ENCODE assay signal across 11 cellular contexts in genomic region chr19:55545913-55546495, GRCh38. TPM values are rescaled to one million over a fixed set of nuclear protein-coding genes. Genes with fewer than 3 reads are reported as not detected.
DNase-seq lines count a peak whose midpoint lies in the region; TF ChIP-seq lines count a peak whose summit lies in the region.
"Had no signal": no experiment of that assay in that cellular context is flagged by ENCODE, and none has a peak within 500 bp of the region (broad histone marks: within the 10 kb centered on the region; RNA-seq: fewer than 3 reads in every experiment).

No MANE protein-coding gene starts in this region.

- H3K4me1 ChIP-seq in esophagus squamous epithelium (peaks cover 0 to 36% (median 17%) of the 10 kb centered on the region in 3 donors), stomach (peaks cover 26 to 53% (median 39%) of the 10 kb centered on the region in 4 donors)
- H3K4me1 ChIP-seq: right lobe of liver had no signal

- DNase-seq in esophagus squamous epithelium (lab: John Stamatoyannopoulos, UW) (no peak), stomach (no peak), NCI-H446 (lab: John Stamatoyannopoulos, UW) (no peak), NCI-H2196 (lab: John Stamatoyannopoulos, UW; ENCODE audit: unreplicated experiment) (no peak)
- DNase-seq: activated CD4-positive, alpha-beta T cell treated with anti-CD3 and anti-CD28 coated beads for 4 hours; activated effector memory CD4-positive, alpha-beta T cell treated with Interleukin-2 at 50 U/mL for 16 hours; DMS 273 treated with DMSO at 0.1 percent for 48 hours; mesendoderm; NCI-H1105 treated with DMSO at 0.1 percent for 48 hours; right lobe of liver had no signal

- H3K36me3 ChIP-seq in esophagus squamous epithelium, result no peaks in the 10 kb centered on the region
- no peaks in the 10 kb centered on the region for H3K36me3 ChIP-seq in stomach
- H3K36me3 ChIP-seq: right lobe of liver had no signal

- H3K4me3 ChIP-seq in esophagus squamous epithelium (no peak overlapping the region), stomach (no peak overlapping the region)
- H3K4me3 ChIP-seq: right lobe of liver had no signal

- peak overlapping the region in 3 of 4 donors; percentile 78 to 80 (median 80) for H3K27ac ChIP-seq in esophagus squamous epithelium
- H3K27ac ChIP-seq in stomach, result peak overlapping the region in 4 of 5 donors; percentile 81 to 89 (median 88)

- TF ChIP-seq CTCF in esophagus squamous epithelium (IDR thresholded peaks at IDR 0.05), result no peak
- no peak for TF ChIP-seq CTCF in stomach (IDR thresholded peaks at IDR 0.05)

- TF ChIP-seq EP300 in stomach (IDR thresholded peaks at IDR 0.05), result no peak

- TF ChIP-seq POLR2A in esophagus squamous epithelium (IDR thresholded peaks at IDR 0.05) (no peak), stomach (IDR thresholded peaks at IDR 0.05) (no peak)

- WGBS in esophagus squamous epithelium, 2 donors, result 61 to 62% methylated on average over 12 to 13 of the region's 14 CpGs
- WGBS in stomach, 5 donors, result 63 to 70% (median 65%) methylated on average over 14 of the region's 14 CpGs

- H3K27me3 ChIP-seq in esophagus squamous epithelium, result peaks cover 0 to 58% (median 0%) of the 10 kb centered on the region in 4 donors
- H3K27me3 ChIP-seq in stomach, result peaks cover 0 to 45% (median 0%) of the 10 kb centered on the region in 3 donors

- intact Hi-C loops in esophagus squamous epithelium (cut with DNase I) (no loop called here), stomach (cut with DNase I; ENCODE audit: low total_unique reads) (no loop called here)

- H3K9me3 ChIP-seq in esophagus squamous epithelium, result no peaks in the 10 kb centered on the region
- H3K9me3 ChIP-seq in stomach, result no peaks in the 10 kb centered on the region
- H3K9me3 ChIP-seq: right lobe of liver had no signal

RNA-seq across cellular contexts. Expression of gene SBK3, which starts 0.7 kb away (rescaled TPM):
- total RNA-seq in esophagus squamous epithelium (1 to 10 TPM in 1 of 4 donors, under 1 TPM in 1, not detected in 2; 0.22 to 1.0 TPM), stomach (1 to 10 TPM in 2 of 5 donors, under 1 TPM in 1, not detected in 2; 0.37 to 6.2 (median 2.0) TPM)
- under 1 TPM in 2 of 3 donors, not detected in 1; 0.20 to 0.56 TPM for polyA plus RNA-seq in stomach

RNA-seq across cellular contexts. Expression of gene SBK2, which starts 9.1 kb away (rescaled TPM):
- total RNA-seq in esophagus squamous epithelium (not detected), stomach (not detected)
- polyA plus RNA-seq in stomach, result not detected
- total RNA-seq: glomerular endothelial cell, right lobe of liver had no signal

RNA-seq across cellular contexts. Expression of gene ZNF579, which starts 34.6 kb away (rescaled TPM):
- total RNA-seq in esophagus squamous epithelium (1 to 10 TPM in 3 of 4 donors, under 1 TPM in 1; 0.75 to 3.0 (median 2.2) TPM), stomach (10 to 100 TPM in 1 of 5 donors, 1 to 10 TPM in 4; 3.1 to 12.1 (median 5.1) TPM)
- polyA plus RNA-seq in stomach, result 10 to 100 TPM; 10.8 to 13.0 (median 11.0) TPM

RNA-seq across cellular contexts. Expression of gene FIZ1, which starts 53.3 kb away (rescaled TPM):
- total RNA-seq in esophagus squamous epithelium (10 to 100 TPM in 1 of 4 donors, 1 to 10 TPM in 3; 5.8 to 12.7 (median 7.9) TPM), stomach (10 to 100 TPM in 1 of 5 donors, 1 to 10 TPM in 3, not detected in 1; 4.0 to 16.8 (median 6.7) TPM)
- 10 to 100 TPM in 1 of 3 donors, 1 to 10 TPM in 2; 8.7 to 10.8 (median 9.4) TPM for polyA plus RNA-seq in stomach

RNA-seq across cellular contexts. Expression of gene ZNF524, which starts 54.1 kb away (rescaled TPM):
- total RNA-seq in esophagus squamous epithelium, result 10 to 100 TPM; 17.7 to 25.9 (median 22.9) TPM
- total RNA-seq in stomach, result 10 to 100 TPM in 3 of 5 donors, 1 to 10 TPM in 2; 2.9 to 54.3 (median 17.4) TPM
- polyA plus RNA-seq in stomach, result 10 to 100 TPM; 61.3 to 70.7 (median 68.9) TPM
